17 cellular contexts compared by ENCODE assay signal in the genomic region with DNA sequence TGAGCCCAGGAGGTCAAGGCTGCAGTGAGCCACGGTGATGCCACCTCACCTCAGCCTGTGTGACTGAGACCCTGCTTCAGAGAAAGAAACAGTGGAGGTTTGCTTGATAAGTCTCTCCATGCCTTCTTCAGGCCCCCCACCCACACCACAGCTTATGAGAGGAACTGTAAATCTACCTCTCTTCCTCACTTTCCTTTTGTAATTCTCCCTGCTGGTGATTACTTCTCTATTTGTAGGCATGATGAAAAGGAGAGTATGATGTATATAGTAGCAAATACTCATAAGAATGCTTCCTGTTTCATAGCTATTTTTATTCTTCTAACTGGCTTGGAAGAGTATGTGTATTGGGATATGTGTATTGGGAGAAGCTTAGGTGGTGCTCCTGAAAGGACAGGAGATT.
A peak's percentile ranks its signal among the peaks of the same experiment; 100 is the strongest.
DNase-seq lines count a peak whose midpoint lies in the region; ATAC-seq and TF ChIP-seq lines count a peak whose summit lies in the region.
"Had no signal": no experiment of that assay in that cellular context is flagged by ENCODE, and none has a peak within 500 bp of the region (broad histone marks: within the 10 kb centered on the region; RNA-seq: fewer than 3 reads in every experiment).

No MANE protein-coding gene starts in this region.

- H3K27ac ChIP-seq in brain microvascular endothelial cell (peak overlapping the region; percentile 80), right atrium auricular region (no peak overlapping the region)
- H3K27ac ChIP-seq: KMS-11 had no signal

- peaks cover 9% of the 10 kb centered on the region for H3K36me3 ChIP-seq in brain microvascular endothelial cell (replicated peaks)
- H3K36me3 ChIP-seq in right atrium auricular region = peaks cover 24% of the 10 kb centered on the region

- H3K4me3 ChIP-seq in brain microvascular endothelial cell (ENCODE audit: low read depth, low read length) = no peak overlapping the region
- no peak overlapping the region for H3K4me3 ChIP-seq in right atrium auricular region

- H3K4me1 Mint-ChIP-seq in activated naive CD8-positive, alpha-beta T cell (ENCODE audit: low read depth) = peaks cover 45% of the 10 kb centered on the region
- H3K4me1 Mint-ChIP-seq in activated naive CD8-positive, alpha-beta T cell treated with anti-CD3 and anti-CD28 coated beads for 36 hours = peaks cover 41% of the 10 kb centered on the region

- no peaks in the 10 kb centered on the region for H3K9me3 ChIP-seq in right atrium auricular region

- H3K36me3 Mint-ChIP-seq in activated naive CD8-positive, alpha-beta T cell = peaks cover 48% of the 10 kb centered on the region
- H3K36me3 Mint-ChIP-seq in activated naive CD8-positive, alpha-beta T cell treated with anti-CD3 and anti-CD28 coated beads for 36 hours = peaks cover 77% of the 10 kb centered on the region

- H3K9me3 Mint-ChIP-seq in activated naive CD8-positive, alpha-beta T cell (ENCODE audit: low read depth) = no peaks in the 10 kb centered on the region
- no peaks in the 10 kb centered on the region for H3K9me3 Mint-ChIP-seq in activated naive CD8-positive, alpha-beta T cell treated with anti-CD3 and anti-CD28 coated beads for 36 hours
- H3K9me3 Mint-ChIP-seq: CD4-positive, alpha-beta T cell had no signal

- in situ Hi-C loops in brain microvascular endothelial cell (cut with HindIII; ENCODE audit: low pct_ligation_motif_present, low sequenced_read_pairs) = no loop called here

- no peaks in the 10 kb centered on the region for H3K4me1 ChIP-seq in right atrium auricular region

- no peak overlapping the region for H3K4me3 Mint-ChIP-seq in activated naive CD8-positive, alpha-beta T cell
- no peak overlapping the region for H3K4me3 Mint-ChIP-seq in activated naive CD8-positive, alpha-beta T cell treated with anti-CD3 and anti-CD28 coated beads for 36 hours
- H3K4me3 Mint-ChIP-seq: CD4-positive, alpha-beta T cell had no signal

- ATAC-seq in HG03521 (IDR thresholded peaks at IDR 0.05; ENCODE audit: unreplicated experiment) = no peak

- H3K27me3 Mint-ChIP-seq in activated naive CD8-positive, alpha-beta T cell = no peaks in the 10 kb centered on the region
- no peaks in the 10 kb centered on the region for H3K27me3 Mint-ChIP-seq in activated naive CD8-positive, alpha-beta T cell treated with anti-CD3 and anti-CD28 coated beads for 36 hours
- H3K27me3 Mint-ChIP-seq: CD4-positive, alpha-beta T cell had no signal

- H3K27ac Mint-ChIP-seq in activated naive CD8-positive, alpha-beta T cell = peak overlapping the region; percentile 67
- H3K27ac Mint-ChIP-seq in activated naive CD8-positive, alpha-beta T cell treated with anti-CD3 and anti-CD28 coated beads for 36 hours = no peak overlapping the region

- DNase-seq in activated naive CD8-positive, alpha-beta T cell treated with anti-CD3 and anti-CD28 coated beads for 36 hours = no peak
- peak; percentile 83 for DNase-seq in MV-4-11 (lab: John Stamatoyannopoulos, UW)
- DNase-seq in brain microvascular endothelial cell = no peak
- DNase-seq in cerebellar nuclear complex (lab: John Stamatoyannopoulos, UW) = no peak
- no peak for DNase-seq in right atrium auricular region (ENCODE audit: low spot score)
- DNase-seq: CD4-positive, alpha-beta T cell; H7; NCI-H1105 treated with DMSO at 0.1 percent for 48 hours; NCI-H1694 treated with DMSO at 0.1 percent for 48 hours; NCI-H2107; NCI-H2227 treated with DMSO at 0.1 percent for 48 hours; NCI-H524 treated with DMSO at 0.1 percent for 48 hours; RPMI8226; SIG-M5 had no signal

- H3K27me3 ChIP-seq in brain microvascular endothelial cell (replicated peaks) (no peaks in the 10 kb centered on the region), right atrium auricular region (no peaks in the 10 kb centered on the region)

- TF ChIP-seq CTCF in brain microvascular endothelial cell (IDR thresholded peaks at IDR 0.05; ENCODE audit: low read depth, low read length, missing control alignments) = no peak
- no peak for TF ChIP-seq CTCF in right atrium auricular region (IDR thresholded peaks at IDR 0.05)
